ENCODE assay signal across 8 cellular contexts in the genomic region with DNA sequence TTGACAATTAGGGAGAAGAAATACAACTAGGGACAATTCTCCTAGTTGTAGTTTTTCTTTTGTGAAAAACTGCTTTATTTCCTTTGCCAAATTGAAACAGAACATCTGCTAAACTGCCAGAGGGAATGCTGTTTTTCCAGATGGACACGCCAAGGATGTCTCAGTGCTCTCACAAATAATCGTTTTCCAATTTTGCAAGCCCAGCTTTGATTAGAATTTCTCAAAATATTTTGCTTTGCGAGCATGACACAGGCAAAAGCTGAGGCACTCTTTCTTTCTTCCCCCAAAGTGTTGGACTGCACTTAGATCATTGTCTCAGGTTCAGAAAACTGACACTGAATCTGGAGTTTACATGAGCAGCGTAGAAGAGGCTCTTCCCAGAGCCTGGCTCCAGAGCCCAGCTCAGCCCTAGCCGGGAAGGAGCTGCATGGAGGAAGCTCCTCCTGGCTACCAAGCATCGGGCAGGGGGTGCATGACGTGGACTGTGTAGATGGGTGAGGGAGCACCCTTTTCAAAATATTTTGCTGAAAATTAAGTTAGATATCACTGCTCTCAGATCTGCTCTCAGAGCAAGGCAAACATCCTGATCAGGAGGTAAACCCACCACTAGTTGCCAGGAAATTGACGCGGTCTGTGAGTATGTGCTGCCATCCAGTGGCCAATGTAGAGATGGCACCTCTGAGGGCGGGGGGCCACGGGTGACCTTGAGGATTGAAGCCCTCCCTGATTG.
DNase-seq lines count a peak whose midpoint lies in the region; ATAC-seq lines count a peak whose summit lies in the region.

No MANE protein-coding gene starts in this region.

- H3K9me3 ChIP-seq in skeletal muscle satellite cell (replicated peaks; ENCODE audit: low read length), result no peaks in the 10 kb centered on the region

- peaks cover 29 to 36% (median 33%) of the 10 kb centered on the region in 3 donors for H3K4me1 Mint-ChIP-seq in T-cell

- ATAC-seq in GM21423 (IDR thresholded peaks at IDR 0.05; ENCODE audit: unreplicated experiment), result peak; percentile 82
- peak; percentile 88 to 95 (median 92) for ATAC-seq in T-cell (replicated peaks in 1 of 4)

- H3K27me3 Mint-ChIP-seq in T-cell, result peaks cover 0 to 17% of the 10 kb centered on the region in 2 donors

- H3K9me3 Mint-ChIP-seq in T-cell, result no peaks in the 10 kb centered on the region

- H3K27me3 ChIP-seq in skeletal muscle satellite cell (ENCODE audit: control insufficient read depth, insufficient read depth, low read length), result no peaks in the 10 kb centered on the region

- POLR2A ChIA-PET in T-cell (lab: Charles Lee), result interaction anchor here in 1 of 2 donors (0.6 kb wide), 1 partner anchor 704 kb away, joined by 10 read pairs; no protein-coding TSS in a partner anchor

- H3K4me3 ChIP-seq in skeletal muscle satellite cell (ENCODE audit: low read length), result peak overlapping the region; percentile 60

- H3K4me2 ChIP-seq in skeletal muscle satellite cell (ENCODE audit: low read length), result peak overlapping the region; percentile 89

- H3K36me3 ChIP-seq in skeletal muscle satellite cell (ENCODE audit: insufficient read depth, low read length), result no peaks in the 10 kb centered on the region

- no peak overlapping the region for H3K27ac Mint-ChIP-seq in T-cell

- peak overlapping the region; percentile 55 for H3K9ac ChIP-seq in skeletal muscle satellite cell (ENCODE audit: low read depth, low read length)

- CTCF ChIA-PET in T-cell (lab: Charles Lee), result interaction anchor here (0.6 to 2.2 kb wide), 10 partner anchors 9 to 761 kb away, joined by 3 to 20 read pairs (median 4); no protein-coding TSS in a partner anchor

- DNase-seq in DMS153 (lab: John Stamatoyannopoulos, UW), result peak; percentile 14
- peak; percentile 27 for DNase-seq in HuH-7.5 (ENCODE audit: low spot score)
- peak; percentile 37 to 81 (median 66) for DNase-seq in T-cell
- DNase-seq in anterior cingulate cortex (lab: John Stamatoyannopoulos, UW), result peak in 57 of 58 donors; percentile 4 to 76 (median 44)
- peak in 46 of 51 donors; percentile 6 to 77 (median 42) for DNase-seq in hypothalamus (lab: John Stamatoyannopoulos, UW)
- DNase-seq in DMS79 treated with DMSO at 0.1 percent for 48 hours (lab: John Stamatoyannopoulos, UW), result no peak

- peaks cover 10% of the 10 kb centered on the region for H3K36me3 Mint-ChIP-seq in T-cell

- H3K4me1 ChIP-seq in skeletal muscle satellite cell (ENCODE audit: control insufficient read depth, insufficient read depth, low read length), result peaks cover 9% of the 10 kb centered on the region

- no peak overlapping the region for H3K4me3 Mint-ChIP-seq in T-cell
